Comparison of ENCODE assay signal across 1 cellular context in genomic region chr16:67993207-67994036, GRCh38.
TF ChIP-seq lines count a peak whose summit lies in the region.

No MANE protein-coding gene starts in this region.

TF ChIP-seq in HepG2, 621 proteins besides CTCF, POLR2A, EP300 and RAD21 (continued from another document and continues in another):
- TF ChIP-seq ZNF512B (CRISPR knock-in tag; IDR thresholded peaks at IDR 0.05; ENCODE audit: borderline replicate concordance) (peak; percentile 44; the same call in 1 of the 2 replicates), CHD4 (IDR thresholded peaks at IDR 0.05; ENCODE audit: borderline replicate concordance, low read length) (0 out of 2 replicates have a peak, but pooled peaks have one; percentile 34), HOXA3 (CRISPR knock-in tag; IDR thresholded peaks at IDR 0.05) (peak; percentile 91), AKAP8 (CRISPR knock-in tag; IDR thresholded peaks at IDR 0.05) (peak; percentile 95), ZNF335 (CRISPR knock-in tag; IDR thresholded peaks at IDR 0.05) (peak; percentile 85), ZSCAN31 (CRISPR knock-in tag; IDR thresholded peaks at IDR 0.05; ENCODE audit: low read depth) (peak; percentile 94; the same call in 1 of the 2 replicates), ZNF142 (CRISPR knock-in tag; IDR thresholded peaks at IDR 0.05) (0 out of 2 replicates have a peak, but pooled peaks have one; percentile 55), PAWR (CRISPR knock-in tag; IDR thresholded peaks at IDR 0.05; ENCODE audit: borderline replicate concordance) (no peak), ZBTB39 (CRISPR knock-in tag; IDR thresholded peaks at IDR 0.05) (peak; percentile 42; the same call in 1 of the 2 replicates), ATF7 (IDR thresholded peaks at IDR 0.05) (no peak), ATF7 (CRISPR knock-in tag; IDR thresholded peaks at IDR 0.05) (no peak; the same call in 1 of the 2 replicates), DMAP1 (CRISPR knock-in tag; IDR thresholded peaks at IDR 0.05) (peak; percentile 89), ZNF460 (CRISPR knock-in tag; IDR thresholded peaks at IDR 0.05; ENCODE audit: borderline replicate concordance) (no peak), LBX2 (CRISPR knock-in tag; IDR thresholded peaks at IDR 0.05; ENCODE audit: borderline replicate concordance) (peak; percentile 15; the same call in 1 of the 2 replicates), ZNF333 (CRISPR knock-in tag; IDR thresholded peaks at IDR 0.05; ENCODE audit: borderline replicate concordance) (no peak), ZNF432 (CRISPR knock-in tag; IDR thresholded peaks at IDR 0.05; ENCODE audit: borderline replicate concordance) (no peak), ZNF441 (CRISPR knock-in tag; IDR thresholded peaks at IDR 0.05; ENCODE audit: borderline replicate concordance) (no peak; the same call in 1 of the 2 replicates), EED (CRISPR knock-in tag; IDR thresholded peaks at IDR 0.05) (0 out of 2 replicates have a peak, but pooled peaks have one; percentile 38), DMTF1 (CRISPR knock-in tag; IDR thresholded peaks at IDR 0.05) (no peak), HOXA5 (CRISPR knock-in tag; IDR thresholded peaks at IDR 0.05) (peak; percentile 91), KAT7 (CRISPR knock-in tag; IDR thresholded peaks at IDR 0.05; ENCODE audit: borderline replicate concordance) (peak; percentile 90; the same call in 1 of the 2 replicates), SP1 (IDR thresholded peaks at IDR 0.05) (no peak), SP1 (CRISPR knock-in tag; IDR thresholded peaks at IDR 0.05) (peak; percentile 70), RFX5 (IDR thresholded peaks at IDR 0.05; ENCODE audit: low read depth, low read length) (no peak), NR2F6 (IDR thresholded peaks at IDR 0.05) (no peak), NR2F6 (CRISPR knock-in tag; IDR thresholded peaks at IDR 0.05) (peak; percentile 31; the same call in 1 of the 2 replicates), ZNF740 (CRISPR knock-in tag; IDR thresholded peaks at IDR 0.05) (peak; percentile 60; the same call in 1 of the 2 replicates), ZNF343 (CRISPR knock-in tag; IDR thresholded peaks at IDR 0.05) (no peak), ZMYM4 (CRISPR knock-in tag; IDR thresholded peaks at IDR 0.05) (peak; percentile 67; the same call in 1 of the 2 replicates), ZNF619 (CRISPR knock-in tag; IDR thresholded peaks at IDR 0.05) (0 out of 2 replicates have a peak, but pooled peaks have one; percentile 15), NPAS2 (CRISPR knock-in tag; IDR thresholded peaks at IDR 0.05; ENCODE audit: borderline replicate concordance) (no peak), ZNF280D (CRISPR knock-in tag; IDR thresholded peaks at IDR 0.05) (0 out of 2 replicates have a peak, but pooled peaks have one; percentile 47), ZNF350 (CRISPR knock-in tag; IDR thresholded peaks at IDR 0.05; ENCODE audit: borderline replicate concordance, low read depth) (peak; percentile 81), SMYD3 (CRISPR knock-in tag; IDR thresholded peaks at IDR 0.05) (no peak), HMGXB4 (CRISPR knock-in tag; IDR thresholded peaks at IDR 0.05; ENCODE audit: borderline replicate concordance in 1 of 2, low read depth in 1 of 2) (peak; percentile 95 to 97), SRSF1 (optimal IDR thresholded peaks at IDR 0.05; ENCODE audit: low read depth, low read length) (peak; percentile 29), KDM5B (CRISPR knock-in tag; IDR thresholded peaks at IDR 0.05; ENCODE audit: borderline replicate concordance) (peak; percentile 76; the same call in 1 of the 2 replicates), ZFP36 (IDR thresholded peaks at IDR 0.05; ENCODE audit: borderline replicate concordance, low read depth, low read length, partially characterized antibody) (no peak), E2F5 (CRISPR knock-in tag; conservative IDR thresholded peaks at IDR 0.05) (peak; percentile 65; the same call in 1 of the 2 replicates), SPEN (CRISPR knock-in tag; IDR thresholded peaks at IDR 0.05; ENCODE audit: low read depth) (peak; percentile 84)
